Comparison of ENCODE assay signal across 11 cellular contexts in the genomic region with DNA sequence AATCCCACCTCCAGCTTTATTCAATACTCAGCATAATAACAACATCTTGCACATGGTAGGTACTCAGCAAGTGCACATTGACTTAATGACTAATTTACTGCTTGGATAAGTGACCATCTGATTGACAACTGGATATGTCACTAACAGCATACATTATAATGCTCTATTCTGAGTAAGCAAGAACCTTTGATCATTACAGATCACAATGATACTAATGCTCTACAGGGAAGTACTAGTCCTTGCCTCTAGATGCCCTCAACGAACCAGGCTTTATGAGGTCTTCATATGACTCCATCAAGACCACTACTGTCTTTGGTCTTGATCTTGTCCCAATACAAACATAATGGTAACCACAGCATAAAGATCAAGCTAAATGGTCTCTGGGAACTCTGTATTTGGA.
DNase-seq lines count a peak whose midpoint lies in the region; ATAC-seq, FAIRE-seq and TF ChIP-seq lines count a peak whose summit lies in the region.
"Had no signal": no experiment of that assay in that cellular context is flagged by ENCODE, and none has a peak within 500 bp of the region (broad histone marks: within the 10 kb centered on the region; RNA-seq: fewer than 3 reads in every experiment).

No MANE protein-coding gene starts in this region.

- POLR2A ChIA-PET in H1 (lab: Charles Lee; ENCODE audit: partially characterized antibody), result interaction anchor here (1.2 kb wide), 1 partner anchor 9 kb away, joined by 6 read pairs; no protein-coding TSS in a partner anchor

- H2BK12ac ChIP-seq in H1 (ENCODE audit: low read depth, low read length), result no peak overlapping the region

- no peak overlapping the region for H3K23ac ChIP-seq in H1 (ENCODE audit: insufficient read length)

- H3K14ac ChIP-seq in H1 (ENCODE audit: insufficient read length), result no peak overlapping the region

- H3K27ac ChIP-seq in H1 (ENCODE audit: low read depth, low read length), result no peak overlapping the region
- H3K27ac ChIP-seq: gastrocnemius medialis had no signal

- no peak overlapping the region for H2BK5ac ChIP-seq in H1 (ENCODE audit: low read depth, low read length)

- peak; percentile 7 for FAIRE-seq in H1 (lab: Jason Lieb, UNC)
- FAIRE-seq: GM18507 had no signal

- no peak overlapping the region for H3K9ac ChIP-seq in H1 (replicated peaks in 1 of 4; ENCODE audit: extremely low read depth in 1 of 4, low read depth in 3 of 4, low read length in 3 of 4)

- no peak overlapping the region for H4K8ac ChIP-seq in H1 (ENCODE audit: extremely low read depth, insufficient read depth, low read length)

- TF ChIP-seq CTCF in GM12872 (IDR thresholded peaks at IDR 0.05; ENCODE audit: insufficient read depth, low read depth, low read length), result peak; percentile 25; the same call in 1 of the 3 replicates
- peak in 2 of 3 experiments; percentile 19 to 22; a peak in 1 of 4 replicates for TF ChIP-seq CTCF in H1 (IDR thresholded peaks at IDR 0.05; ENCODE audit: control extremely low read depth in 1 of 3, insufficient read depth in 1 of 3, low read depth in 1 of 3, low read length in 3 of 3)

- H3K4me1 ChIP-seq in H1 (replicated peaks in 1 of 4; ENCODE audit: control insufficient read depth in 3 of 4, insufficient read depth in 4 of 4, low read length in 3 of 4), result peaks cover 0 to 4% (median 1%) of the 10 kb centered on the region in 4 experiments; a peak in 4 of 7 replicates
- H3K4me1 ChIP-seq: gastrocnemius medialis had no signal

- no peaks in the 10 kb centered on the region for H3K79me1 ChIP-seq in H1 (ENCODE audit: low read depth, low read length)

- H3K9me3 ChIP-seq in H1 (ENCODE audit: insufficient read depth in 2 of 2, low read depth in 1 of 2, low read length in 1 of 2), result no peaks in the 10 kb centered on the region
- H3K9me3 ChIP-seq: gastrocnemius medialis had no signal

- H2AFZ ChIP-seq in H1 (ENCODE audit: low read length), result no peak overlapping the region

- H3K27me3 ChIP-seq in H1 (replicated peaks in 1 of 4; ENCODE audit: control insufficient read depth in 3 of 4, extremely low read depth in 1 of 4, insufficient read depth in 3 of 4, low read length in 3 of 4), result no peaks in the 10 kb centered on the region
- H3K27me3 ChIP-seq: gastrocnemius medialis had no signal

- H3K36me3 ChIP-seq in H1 (ENCODE audit: control insufficient read depth in 2 of 4, insufficient read depth in 4 of 4, low read length in 3 of 4), result 0 out of 8 replicates have a peak, but pooled peaks cover 0 to 3% (median 0%) of the 10 kb centered on the region in 4 experiments
- H3K36me3 ChIP-seq: gastrocnemius medialis had no signal

- no peak overlapping the region for H3K18ac ChIP-seq in H1 (ENCODE audit: extremely low read depth, low read length)

- TF ChIP-seq RAD21 in H1 (IDR thresholded peaks at IDR 0.05 in 1 of 2, conservative IDR thresholded peaks at IDR 0.05 in 1 of 2; ENCODE audit: low read depth in 2 of 2, low read length in 2 of 2), result peak; percentile 59

- no peak overlapping the region for H3K4me3 ChIP-seq in H1 (ENCODE audit: extremely low read depth in 1 of 4, insufficient read depth in 2 of 4, low read depth in 3 of 4, low read length in 4 of 4)
- H3K4me3 ChIP-seq: gastrocnemius medialis had no signal

- WGBS in H1 (ENCODE audit: extremely low coverage in 1 of 2, insufficient coverage in 1 of 2, insufficient read length in 1 of 2, insufficient replicate concordance in 2 of 2, low coverage in 1 of 2, low lambda C conversion rate in 2 of 2, missing lambda C conversion rate in 1 of 2), 2 experiments, result 92% methylated on average over 1 of the region's 1 CpG; no CpG with 5 or more reads in 1 of the 2 experiments

- H2BK15ac ChIP-seq in H1 (ENCODE audit: low read length), result no peak overlapping the region

- H3K79me2 ChIP-seq in H1 (ENCODE audit: control insufficient read depth in 1 of 2, insufficient read depth in 2 of 2, low read length in 2 of 2), result no peaks in the 10 kb centered on the region

- no peak overlapping the region for H4K5ac ChIP-seq in H1 (ENCODE audit: insufficient read length, low read depth, low read length)

- no peak for TF ChIP-seq EP300 in H1 (IDR thresholded peaks at IDR 0.05; ENCODE audit: borderline replicate concordance in 1 of 2, low read depth in 2 of 2, low read length in 2 of 2)

- H3K4ac ChIP-seq in H1 (replicated peaks; ENCODE audit: insufficient read length, low read depth, low read length), result no peak overlapping the region

- H2AK5ac ChIP-seq in H1 (ENCODE audit: low read depth, low read length), result no peak overlapping the region

- no peak for TF ChIP-seq POLR2A in H1 (IDR thresholded peaks at IDR 0.05; ENCODE audit: control extremely low read depth in 1 of 2, low read depth in 2 of 2, low read length in 2 of 2)

- no peak overlapping the region for H3K4me2 ChIP-seq in H1 (ENCODE audit: insufficient read depth in 1 of 2, low read depth in 2 of 2, low read length in 2 of 2)

- peak; percentile 21 to 35 for DNase-seq in AML-193 (lab: John Stamatoyannopoulos, UW)
- DNase-seq in M059J (ENCODE audit: low read depth), result peak; percentile 58
- no peak for DNase-seq in H1 (ENCODE audit: low read depth in 1 of 2, low spot score in 2 of 2)
- no peak for DNase-seq in NCI-H345 treated with DMSO at 0.1 percent for 48 hours (lab: John Stamatoyannopoulos, UW; ENCODE audit: unreplicated experiment)
- no peak for DNase-seq in NCI-H1417 treated with DMSO at 0.1 percent for 48 hours (lab: John Stamatoyannopoulos, UW)
- DNase-seq: gastrocnemius medialis, NCI-H1105 had no signal

- no peaks in the 10 kb centered on the region for H3K23me2 ChIP-seq in H1 (ENCODE audit: low read depth, low read length)

- H2BK120ac ChIP-seq in H1 (replicated peaks; ENCODE audit: low read depth, low read length), result no peak overlapping the region

- CTCF ChIA-PET in H1 (lab: Charles Lee; ENCODE audit: partially characterized antibody), result interaction anchor here (0.5 to 1.5 kb wide), 7 partner anchors 29 to 1004 kb away, joined by 3 to 10 read pairs (median 3); no protein-coding TSS in a partner anchor

- no peak overlapping the region for H4K91ac ChIP-seq in H1 (replicated peaks; ENCODE audit: insufficient read length, low read length)

- no peak overlapping the region for H2BK20ac ChIP-seq in H1 (ENCODE audit: low read length)

- no peak for ATAC-seq in HG02970 (IDR thresholded peaks at IDR 0.05; ENCODE audit: low FRiP score, unreplicated experiment)
- no peak for ATAC-seq in GM18870 (IDR thresholded peaks at IDR 0.05; ENCODE audit: unreplicated experiment)
- ATAC-seq: gastrocnemius medialis had no signal

- H3K56ac ChIP-seq in H1 (replicated peaks; ENCODE audit: insufficient read length, low read depth, low read length), result no peak overlapping the region

- no peaks in the 10 kb centered on the region for H4K20me1 ChIP-seq in H1 (replicated peaks in 1 of 2; ENCODE audit: control insufficient read depth in 1 of 2, insufficient read depth in 2 of 2, low read length in 2 of 2)

TF ChIP-seq in H1, 55 proteins besides CTCF, POLR2A, EP300 and RAD21:
- TF ChIP-seq RNF2 (IDR thresholded peaks at IDR 0.05; ENCODE audit: borderline replicate concordance, low read depth, low read length, missing control alignments, poor library complexity, severe bottlenecking) (no peak), GTF2F1 (IDR thresholded peaks at IDR 0.05; ENCODE audit: borderline replicate concordance, low read depth, low read length) (no peak), SIRT6 (IDR thresholded peaks at IDR 0.05; ENCODE audit: low read length) (no peak), SIN3A (conservative IDR thresholded peaks at IDR 0.05 in 1 of 2, IDR thresholded peaks at IDR 0.05 in 1 of 2; ENCODE audit: low read depth in 1 of 2, low read length in 2 of 2) (no peak), ZNF274 (IDR thresholded peaks at IDR 0.05; ENCODE audit: borderline replicate concordance, extremely low read depth, low read length) (no peak), SRF (IDR thresholded peaks at IDR 0.05; ENCODE audit: low read depth, low read length) (no peak), JUND (IDR thresholded peaks at IDR 0.05; ENCODE audit: low read length) (no peak), NANOG (IDR thresholded peaks at IDR 0.05; ENCODE audit: insufficient read depth, low read depth, low read length, poor library complexity, severe bottlenecking) (no peak), RFX5 (IDR thresholded peaks at IDR 0.05; ENCODE audit: borderline replicate concordance, low read depth, low read length) (no peak), CREB1 (IDR thresholded peaks at IDR 0.05) (no peak)
- TF ChIP-seq, protein P1, sequence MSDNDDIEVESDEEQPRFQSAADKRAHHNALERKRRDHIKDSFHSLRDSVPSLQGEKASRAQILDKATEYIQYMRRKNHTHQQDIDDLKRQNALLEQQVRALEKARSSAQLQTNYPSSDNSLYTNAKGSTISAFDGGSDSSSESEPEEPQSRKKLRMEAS (IDR thresholded peaks at IDR 0.05), result no peak

Comparison
In these comparisons a context has a peak if more than half of its experiments do, and no peak if none do; other contexts are left out.
1. DNase-seq: peak in AML-193 (2 of 2) and M059J (single experiment); none in H1 (0 of 2), NCI-H345 treated with DMSO at 0.1 percent for 48 hours (single experiment) and NCI-H1417 treated with DMSO at 0.1 percent for 48 hours (single experiment).